Comparison of ENCODE assay signal across 8 cellular contexts in genomic region chr18:54149078-54149697, GRCh38.
DNase-seq lines count a peak whose midpoint lies in the region; ATAC-seq lines count a peak whose summit lies in the region.

No MANE protein-coding gene starts in this region.

- peak; percentile 68 for ATAC-seq in GM19395 (IDR thresholded peaks at IDR 0.05; ENCODE audit: unreplicated experiment)
- ATAC-seq in HG03442 (IDR thresholded peaks at IDR 0.05; ENCODE audit: unreplicated experiment), result peak; percentile 53

- DNase-seq in AG08396 (ENCODE audit: low spot score), result peak; percentile 66
- peak; percentile 59 for DNase-seq in activated T-cell treated with anti-CD3 and anti-CD28 coated beads for 24 hours (ENCODE audit: low read depth)
- peak; percentile 78 for DNase-seq in glomerular visceral epithelial cell (ENCODE audit: extremely low spot score)
- DNase-seq in stimulated activated CD8-positive, alpha-beta memory T cell treated with anti-CD3 and anti-CD28 coated beads, Interleukin-15, amount 100 ng/mL, for 48 hours (ENCODE audit: low read depth in 2 of 2), result peak; percentile 48 to 49
- DNase-seq in NCI-H69 (lab: John Stamatoyannopoulos, UW), result no peak
- no peak for DNase-seq in Kasumi-1 (lab: John Stamatoyannopoulos, UW)

Comparison
In these comparisons a context has a peak if more than half of its experiments do, and no peak if none do; other contexts are left out.
1. DNase-seq: peak in AG08396 (single experiment), activated T-cell treated with anti-CD3 and anti-CD28 coated beads for 24 hours (single experiment), glomerular visceral epithelial cell (single experiment) and stimulated activated CD8-positive, alpha-beta memory T cell treated with anti-CD3 and anti-CD28 coated beads, Interleukin-15, amount 100 ng/mL, for 48 hours (2 of 2); none in NCI-H69 (single experiment) and Kasumi-1 (0 of 2).